ENCODE assay signal across 17 cellular contexts in genomic region chr2:241108271-241109209, GRCh38. TPM values are rescaled to one million over a fixed set of nuclear protein-coding genes. Genes with fewer than 3 reads are reported as not detected.
DNase-seq lines count a peak whose midpoint lies in the region; ATAC-seq and TF ChIP-seq lines count a peak whose summit lies in the region.
"Had no signal": no experiment of that assay in that cellular context is flagged by ENCODE, and none has a peak within 500 bp of the region (broad histone marks: within the 10 kb centered on the region; RNA-seq: fewer than 3 reads in every experiment).

No MANE protein-coding gene starts in this region.

- H3K27me3 Mint-ChIP-seq in activated T-cell treated with anti-CD3 and anti-CD28 coated beads, Interleukin-2, amount 50 U/mL, for 24 hours: no peaks in the 10 kb centered on the region
- no peaks in the 10 kb centered on the region for H3K27me3 Mint-ChIP-seq in activated T-cell treated with anti-CD3 and anti-CD28 coated beads, Interleukin-2, amount 50 U/mL, for 72 hours (ENCODE audit: low read depth)

- TF ChIP-seq RAD21 in liver (IDR thresholded peaks at IDR 0.05): no peak

- TF ChIP-seq POLR2A in testis (IDR thresholded peaks at IDR 0.05): no peak

- H3K9ac ChIP-seq in liver (ENCODE audit: low read depth in 1 of 2, low read length in 2 of 2): no peak overlapping the region

- no peaks in the 10 kb centered on the region for H3K9me3 Mint-ChIP-seq in activated T-cell treated with anti-CD3 and anti-CD28 coated beads, Interleukin-2, amount 50 U/mL, for 24 hours
- H3K9me3 Mint-ChIP-seq in activated T-cell treated with anti-CD3 and anti-CD28 coated beads, Interleukin-2, amount 50 U/mL, for 72 hours: no peaks in the 10 kb centered on the region

- peak; percentile 50 for DNase-seq in activated T-cell treated with anti-CD3 and anti-CD28 coated beads, Interleukin-2, amount 50 U/mL, for 24 hours
- DNase-seq in activated T-cell treated with anti-CD3 and anti-CD28 coated beads, Interleukin-2, amount 50 U/mL, for 48 hours: no peak
- DNase-seq in activated T-cell treated with anti-CD3 and anti-CD28 coated beads, Interleukin-2, amount 50 U/mL, for 72 hours: no peak
- DNase-seq in testis (peak; percentile 11), putamen (ENCODE audit: low spot score) (no peak)
- DNase-seq: amniotic stem cell; effector CD8-positive, alpha-beta T cell; left ventricle myocardium inferior; NCI-H1092 treated with DMSO at 0.1 percent for 48 hours; NCI-H510A treated with DMSO at 0.1 percent for 48 hours; stimulated activated CD4-positive, alpha-beta T cell treated with anti-CD3 and anti-CD28 coated beads, Interleukin-4, amount 100 ng/mL, for 4 hours had no signal

- H3K27me3 ChIP-seq in liver (ENCODE audit: control insufficient read depth in 4 of 4, insufficient read depth in 4 of 4, low read length in 3 of 4) (no peaks in the 10 kb centered on the region), testis (no peaks in the 10 kb centered on the region)
- H3K27me3 ChIP-seq: suprapubic skin had no signal

- H3K4me3 ChIP-seq in liver (ENCODE audit: low read depth in 1 of 3, low read length in 3 of 3): no peak overlapping the region
- no peak overlapping the region for H3K4me3 ChIP-seq in testis
- H3K4me3 ChIP-seq: left ventricle myocardium inferior, suprapubic skin had no signal

- no peaks in the 10 kb centered on the region for H3K4me1 ChIP-seq in liver (ENCODE audit: control insufficient read depth in 4 of 4, insufficient read depth in 4 of 4, low read length in 3 of 4)
- H3K4me1 ChIP-seq in testis: peaks cover under 1% of the 10 kb centered on the region

- 81% methylated on average over 35 of the region's 35 CpGs for WGBS in liver
- 85 to 90% methylated on average over 34 to 35 of the region's 35 CpGs for WGBS in testis, 2 donors

- H3K36me3 ChIP-seq in liver (ENCODE audit: control insufficient read depth in 4 of 4, insufficient read depth in 3 of 4, low read depth in 1 of 4, low read length in 3 of 4) (no peaks in the 10 kb centered on the region), testis (ENCODE audit: low read depth, missing control alignments) (no peaks in the 10 kb centered on the region)
- H3K36me3 ChIP-seq: left ventricle myocardium inferior had no signal

- peak overlapping the region; percentile 93 for H3K27ac Mint-ChIP-seq in activated T-cell treated with anti-CD3 and anti-CD28 coated beads, Interleukin-2, amount 50 U/mL, for 24 hours
- peak overlapping the region; percentile 84 for H3K27ac Mint-ChIP-seq in activated T-cell treated with anti-CD3 and anti-CD28 coated beads, Interleukin-2, amount 50 U/mL, for 72 hours

- peak overlapping the region; percentile 80 for H3K4me3 Mint-ChIP-seq in activated T-cell treated with anti-CD3 and anti-CD28 coated beads, Interleukin-2, amount 50 U/mL, for 24 hours
- H3K4me3 Mint-ChIP-seq in activated T-cell treated with anti-CD3 and anti-CD28 coated beads, Interleukin-2, amount 50 U/mL, for 72 hours: peak overlapping the region; percentile 67 to 84

- intact Hi-C loops in testis (cut with DNase I; ENCODE audit: low total_unique reads): no loop called here

- no peak for ATAC-seq in activated T-cell treated with anti-CD3 and anti-CD28 coated beads, Interleukin-2, amount 50 U/mL, for 72 hours (replicated peaks in 1 of 2)
- ATAC-seq in GM18498 (IDR thresholded peaks at IDR 0.05; ENCODE audit: unreplicated experiment): no peak
- no peak for ATAC-seq in HG02884 (IDR thresholded peaks at IDR 0.05; ENCODE audit: unreplicated experiment)
- ATAC-seq: Right ventricle myocardium inferior had no signal

- no peaks in the 10 kb centered on the region for H3K9me3 ChIP-seq in liver (ENCODE audit: control insufficient read depth in 4 of 4, low read length in 3 of 4)
- H3K9me3 ChIP-seq in testis: no peaks in the 10 kb centered on the region
- H3K9me3 ChIP-seq: left ventricle myocardium inferior, suprapubic skin had no signal

- TF ChIP-seq CTCF in liver (IDR thresholded peaks at IDR 0.05; ENCODE audit: low read depth, low read length, missing input control) (no peak), testis (IDR thresholded peaks at IDR 0.05) (no peak)

- H3K36me3 Mint-ChIP-seq in activated T-cell treated with anti-CD3 and anti-CD28 coated beads, Interleukin-2, amount 50 U/mL, for 24 hours (ENCODE audit: low read depth): peaks cover 79% of the 10 kb centered on the region
- peaks cover 15 to 37% of the 10 kb centered on the region in 2 donors for H3K36me3 Mint-ChIP-seq in activated T-cell treated with anti-CD3 and anti-CD28 coated beads, Interleukin-2, amount 50 U/mL, for 72 hours (ENCODE audit: insufficient read depth in 2 of 2)

- peaks cover 90% of the 10 kb centered on the region for H3K4me1 Mint-ChIP-seq in activated T-cell treated with anti-CD3 and anti-CD28 coated beads, Interleukin-2, amount 50 U/mL, for 24 hours (ENCODE audit: low read depth)
- H3K4me1 Mint-ChIP-seq in activated T-cell treated with anti-CD3 and anti-CD28 coated beads, Interleukin-2, amount 50 U/mL, for 72 hours (ENCODE audit: low read depth): peaks cover 69% of the 10 kb centered on the region

- H3K27ac ChIP-seq in liver (ENCODE audit: low read depth in 1 of 2, low read length in 2 of 2) (peak overlapping the region in 1 of 2 donors; percentile 31), testis (no peak overlapping the region)
- H3K27ac ChIP-seq: left ventricle myocardium inferior, suprapubic skin, VCaP had no signal

TF ChIP-seq in liver, 16 proteins besides CTCF, POLR2A, EP300 and RAD21:
- peak; percentile 11 for TF ChIP-seq MAX (IDR thresholded peaks at IDR 0.05)
- no peak for TF ChIP-seq HNF4A (conservative IDR thresholded peaks at IDR 0.05)

RNA-seq across cellular contexts. Expression of gene MTERF4, which starts 6.5 kb away (rescaled TPM):
- 10 to 100 TPM; 48.7 to 53.7 TPM for total RNA-seq in activated T-cell treated with anti-CD3 and anti-CD28 coated beads, Interleukin-2, amount 50 U/mL, for 72 hours
- 10 to 100 TPM; 20.6 to 36.7 TPM for total RNA-seq in liver
- 10 to 100 TPM; 13.3 to 20.0 TPM for polyA plus RNA-seq in liver
- total RNA-seq in testis: 10 to 100 TPM; 26.4 to 40.6 TPM
- polyA plus RNA-seq in testis (ENCODE audit: insufficient read depth, low read depth, low replicate concordance): 37.3 TPM

RNA-seq across cellular contexts. Expression of gene PASK, which starts 40.7 kb away (rescaled TPM):
- total RNA-seq in activated T-cell treated with anti-CD3 and anti-CD28 coated beads, Interleukin-2, amount 50 U/mL, for 72 hours: 100 to 1,000 TPM; 123 to 171 TPM
- 1 to 10 TPM; 3.9 to 8.8 TPM for total RNA-seq in liver
- 1 to 10 TPM in 1 of 2 donors, under 1 TPM in 1; 0.96 to 1.8 TPM for polyA plus RNA-seq in liver
- total RNA-seq in testis: 10 to 100 TPM; 54.0 to 57.6 TPM
- 48.6 TPM for polyA plus RNA-seq in testis (ENCODE audit: insufficient read depth, low read depth, low replicate concordance)

RNA-seq across cellular contexts. Expression of gene PPP1R7, which starts 41.7 kb away (rescaled TPM):
- 10 to 100 TPM; 89.1 to 97.8 TPM for total RNA-seq in activated T-cell treated with anti-CD3 and anti-CD28 coated beads, Interleukin-2, amount 50 U/mL, for 72 hours
- total RNA-seq in liver (10 to 100 TPM; 18.0 to 30.0 TPM), testis (100 to 1,000 TPM; 100 to 139 TPM)
- polyA plus RNA-seq in liver (10 to 100 TPM; 28.0 to 45.8 TPM), testis (ENCODE audit: insufficient read depth, low read depth, low replicate concordance) (358 TPM)

Comparison
In these comparisons a context has a peak if more than half of its experiments do, and no peak if none do; other contexts are left out.
1. DNase-seq: peak in activated T-cell treated with anti-CD3 and anti-CD28 coated beads, Interleukin-2, amount 50 U/mL, for 24 hours (single experiment) and testis (single experiment); none in activated T-cell treated with anti-CD3 and anti-CD28 coated beads, Interleukin-2, amount 50 U/mL, for 48 hours (0 of 2), activated T-cell treated with anti-CD3 and anti-CD28 coated beads, Interleukin-2, amount 50 U/mL, for 72 hours (0 of 2) and putamen (single experiment).
2. RNA of gene PASK, which starts 40.7 kb away (total RNA-seq): 123 to 171 TPM in activated T-cell treated with anti-CD3 and anti-CD28 coated beads, Interleukin-2, amount 50 U/mL, for 72 hours and 54.0 to 57.6 TPM in testis; 3.9 to 8.8 TPM in liver; every median in the first group is over 4 times any median in the second.